Comparison of ENCODE assay signal across 15 cellular contexts in genomic region chr9:99187311-99187710, GRCh38. TPM values are rescaled to one million over a fixed set of nuclear protein-coding genes. Genes with fewer than 3 reads are reported as not detected.
DNase-seq lines count a peak whose midpoint lies in the region; ATAC-seq, FAIRE-seq and TF ChIP-seq lines count a peak whose summit lies in the region.
"Had no signal": no experiment of that assay in that cellular context is flagged by ENCODE, and none has a peak within 500 bp of the region (broad histone marks: within the 10 kb centered on the region; RNA-seq: fewer than 3 reads in every experiment).

No MANE protein-coding gene starts in this region.

- peaks cover 19% of the 10 kb centered on the region for H3K4me1 ChIP-seq in OCI-LY7 (ENCODE audit: insufficient read depth, low read length, poor library complexity, severe bottlenecking)

- no peak overlapping the region for H3K27ac ChIP-seq in OCI-LY7 (ENCODE audit: low read depth, low read length, poor library complexity, severe bottlenecking)
- H3K27ac ChIP-seq: PC-9 had no signal

- H3K36me3 Mint-ChIP-seq in IgD-negative memory B cell, result no peaks in the 10 kb centered on the region
- no peaks in the 10 kb centered on the region for H3K36me3 Mint-ChIP-seq in stimulated activated effector memory CD8-positive, alpha-beta T cell treated with anti-CD3 and anti-CD28 coated beads, Interleukin-12 subunit alpha, Interleukin-12 subunit beta, amount 100 ng/mL, for 72 hours

- H3K36me3 ChIP-seq in OCI-LY7 (ENCODE audit: insufficient read depth, low read length), result no peaks in the 10 kb centered on the region

- no peaks in the 10 kb centered on the region for H3K9me3 ChIP-seq in OCI-LY7 (ENCODE audit: low read length)

- CTCF ChIA-PET in OCI-LY7 (lab: Charles Lee; ENCODE audit: unreplicated experiment), result no interaction called here

- peak; percentile 63 for DNase-seq in CD1c-positive myeloid dendritic cell (ENCODE audit: extremely low spot score)
- peak; percentile 40 for DNase-seq in OCI-LY7 (ENCODE audit: low spot score)
- DNase-seq in stimulated activated effector memory CD8-positive, alpha-beta T cell treated with anti-CD3 and anti-CD28 coated beads, Interleukin-12 subunit alpha, Interleukin-12 subunit beta, amount 100 ng/mL, for 72 hours (ENCODE audit: low spot score in 2 of 2), result no peak
- no peak for DNase-seq in D721Med (ENCODE audit: insufficient read length, low spot score)
- no peak for DNase-seq in activated CD8-positive, alpha-beta memory T cell treated with anti-CD3 and anti-CD28 coated beads, Interleukin-2, amount 50 U/mL, for 48 hours
- DNase-seq in iPS-NIHi7 (ENCODE audit: extremely low spot score), result no peak
- DNase-seq: CD4-positive, alpha-beta T cell; DMS53; NCI-H1092; NCI-H524; PC-9 had no signal

- no peak overlapping the region for H2AFZ ChIP-seq in OCI-LY7 (ENCODE audit: low read length)
- H2AFZ ChIP-seq: PC-9 had no signal

- POLR2A ChIA-PET in OCI-LY7 (lab: Charles Lee), result interaction anchor here (1.2 to 1.4 kb wide), 3 partner anchors 10 to 18 kb away, joined by 4 to 5 read pairs (median 5); no protein-coding TSS in a partner anchor

- H3K9me3 Mint-ChIP-seq in IgD-negative memory B cell, result no peaks in the 10 kb centered on the region
- no peaks in the 10 kb centered on the region for H3K9me3 Mint-ChIP-seq in stimulated activated effector memory CD8-positive, alpha-beta T cell treated with anti-CD3 and anti-CD28 coated beads, Interleukin-12 subunit alpha, Interleukin-12 subunit beta, amount 100 ng/mL, for 72 hours
- H3K9me3 Mint-ChIP-seq: CD4-positive, alpha-beta T cell; GM23338 had no signal

- H3K4me2 ChIP-seq in OCI-LY7 (ENCODE audit: low read length), result peak overlapping the region; percentile 50
- H3K4me2 ChIP-seq: GM23338, PC-9 had no signal

- no peaks in the 10 kb centered on the region for H3K79me2 ChIP-seq in OCI-LY7 (ENCODE audit: insufficient read depth, low read depth, low read length)

- intact Hi-C loops in OCI-LY7 (cut with micrococcal nuclease; ENCODE audit: unreplicated experiment), result loop anchor here (2.0 to 10.0 kb wide), 10 partner anchors 35 to 1407 kb away; partner anchors contain the start of genes ALG2 and SEC61B

- FAIRE-seq in D721Med (lab: Jason Lieb, UNC), result no peak

- H3K9me2 ChIP-seq in OCI-LY7 (ENCODE audit: insufficient read depth, low read length), result no peaks in the 10 kb centered on the region

- no peaks in the 10 kb centered on the region for H4K20me1 ChIP-seq in OCI-LY7 (ENCODE audit: insufficient read depth, low read length)

- peak overlapping the region in 2 of 3 donors; percentile 1 to 49 for H3K27ac Mint-ChIP-seq in IgD-negative memory B cell
- H3K27ac Mint-ChIP-seq in stimulated activated effector memory CD8-positive, alpha-beta T cell treated with anti-CD3 and anti-CD28 coated beads, Interleukin-12 subunit alpha, Interleukin-12 subunit beta, amount 100 ng/mL, for 72 hours, result peak overlapping the region; percentile 44
- H3K27ac Mint-ChIP-seq: CD4-positive, alpha-beta T cell; GM23338 had no signal

- H3K4me3 Mint-ChIP-seq in IgD-negative memory B cell, result peak overlapping the region in 2 of 4 donors; percentile 49 to 55
- no peak overlapping the region for H3K4me3 Mint-ChIP-seq in stimulated activated effector memory CD8-positive, alpha-beta T cell treated with anti-CD3 and anti-CD28 coated beads, Interleukin-12 subunit alpha, Interleukin-12 subunit beta, amount 100 ng/mL, for 72 hours
- H3K4me3 Mint-ChIP-seq: CD4-positive, alpha-beta T cell; GM23338 had no signal

- no peak overlapping the region for H3K4me3 ChIP-seq in OCI-LY7 (ENCODE audit: low read depth, low read length, poor library complexity, severe bottlenecking)
- H3K4me3 ChIP-seq: GM23338, PC-9 had no signal

- no peaks in the 10 kb centered on the region for H3K27me3 Mint-ChIP-seq in IgD-negative memory B cell

- no peak for TF ChIP-seq CTCF in OCI-LY7 (conservative IDR thresholded peaks at IDR 0.05; ENCODE audit: low read length)
- TF ChIP-seq CTCF in D721Med (IDR thresholded peaks at IDR 0.05; ENCODE audit: insufficient read depth, missing control alignments), result no peak

- ATAC-seq in stimulated activated effector memory CD8-positive, alpha-beta T cell treated with anti-CD3 and anti-CD28 coated beads, Interleukin-12 subunit alpha, Interleukin-12 subunit beta, amount 100 ng/mL, for 72 hours, result no peak
- ATAC-seq: GM23338, HCT116, SK-N-SH treated with all-trans-retinoic acid at 6 μM for 48 hours had no signal

- BruUV-seq in OCI-LY7 (replicated peaks; lab: Mats Ljungman, UMichigan), result no TSS peak

- H3K4me1 Mint-ChIP-seq in IgD-negative memory B cell, result peaks cover 24 to 36% (median 29%) of the 10 kb centered on the region in 3 donors
- peaks cover 34% of the 10 kb centered on the region for H3K4me1 Mint-ChIP-seq in stimulated activated effector memory CD8-positive, alpha-beta T cell treated with anti-CD3 and anti-CD28 coated beads, Interleukin-12 subunit alpha, Interleukin-12 subunit beta, amount 100 ng/mL, for 72 hours

RNA-seq across cellular contexts. Expression of gene ALG2, which starts 34.4 kb away (rescaled TPM):
- 24.7 TPM for polyA plus RNA-seq in IgD-negative memory B cell
- total RNA-seq in OCI-LY7 (2014; rRNA removed; shearing (Covaris generic)), result 22.2 and 26.5 TPM in 2 replicates
- 35.2 and 35.3 TPM in 2 replicates for total RNA-seq in OCI-LY7 (2022)

RNA-seq across cellular contexts. Expression of gene SEC61B, which starts 34.8 kb away (rescaled TPM):
- polyA plus RNA-seq in IgD-negative memory B cell, result 298 TPM
- 97.5 and 106 TPM in 2 replicates for total RNA-seq in OCI-LY7 (2014; rRNA removed; shearing (Covaris generic))
- total RNA-seq in OCI-LY7 (2022), result 234 and 279 TPM in 2 replicates

Comparison
In these comparisons a context has a peak if more than half of its experiments do, and no peak if none do; other contexts are left out.
1. DNase-seq: peak in CD1c-positive myeloid dendritic cell (single experiment) and OCI-LY7 (single experiment); none in stimulated activated effector memory CD8-positive, alpha-beta T cell treated with anti-CD3 and anti-CD28 coated beads, Interleukin-12 subunit alpha, Interleukin-12 subunit beta, amount 100 ng/mL, for 72 hours (0 of 2), D721Med (single experiment), activated CD8-positive, alpha-beta memory T cell treated with anti-CD3 and anti-CD28 coated beads, Interleukin-2, amount 50 U/mL, for 48 hours (single experiment) and iPS-NIHi7 (single experiment).